Comparison of ENCODE assay signal across 10 cellular contexts in genomic region chr2:37827911-37828411, GRCh38.
DNase-seq lines count a peak whose midpoint lies in the region; ATAC-seq, FAIRE-seq and TF ChIP-seq lines count a peak whose summit lies in the region.
"Had no signal": no experiment of that assay in that cellular context is flagged by ENCODE, and none has a peak within 500 bp of the region (broad histone marks: within the 10 kb centered on the region; RNA-seq: fewer than 3 reads in every experiment).

No MANE protein-coding gene starts in this region.

- H3K9ac ChIP-seq in IMR-90 (ENCODE audit: low read depth, low read length) (0 out of 2 replicates have a peak overlapping the region, but pooled peaks have one; percentile 2), astrocyte (ENCODE audit: low read length) (peak overlapping the region; percentile 60)

- H3K9me1 ChIP-seq in IMR-90 (ENCODE audit: insufficient read depth, low read length), result peaks cover 18% of the 10 kb centered on the region

- peak overlapping the region; percentile 89 for H3K27ac Mint-ChIP-seq in astrocyte (ENCODE audit: unreplicated experiment)

- H3K9me3 Mint-ChIP-seq in astrocyte (ENCODE audit: unreplicated experiment), result no peaks in the 10 kb centered on the region

- peak; percentile 69 for FAIRE-seq in astrocyte (lab: Jason Lieb, UNC)
- no peak for FAIRE-seq in D721Med (lab: Jason Lieb, UNC)
- FAIRE-seq: G401.6 had no signal

- no peak for TF ChIP-seq POLR2A in IMR-90 (IDR thresholded peaks at IDR 0.05; ENCODE audit: low read depth, low read length)

- H3K9me3 ChIP-seq in IMR-90 (ENCODE audit: control insufficient read depth, insufficient read depth, low read length), result no peaks in the 10 kb centered on the region
- H3K9me3 ChIP-seq in astrocyte (ENCODE audit: insufficient read depth, low read depth, low read length), result no peaks in the 10 kb centered on the region

- peak; percentile 60 for DNase-seq in AG20443 (ENCODE audit: low spot score)
- peak; percentile 89 for DNase-seq in IMR-90
- DNase-seq in astrocyte (ENCODE audit: low read depth), result peak; percentile 87
- DNase-seq in left kidney (ENCODE audit: low read depth, low spot score), result peak; percentile 83
- DNase-seq in iPS-NIHi11 (ENCODE audit: low spot score), result no peak
- DNase-seq in D721Med (ENCODE audit: insufficient read length, low spot score), result no peak
- no peak for DNase-seq in superior temporal gyrus (ENCODE audit: extremely low spot score)
- no peak for DNase-seq in OCI-M1 (lab: John Stamatoyannopoulos, UW)
- DNase-seq: activated gamma-delta T cell had no signal

- H4K5ac ChIP-seq in IMR-90 (ENCODE audit: low read depth, low read length), result peak overlapping the region; percentile 86

- peak overlapping the region; percentile 7 for H3K4me3 Mint-ChIP-seq in astrocyte (ENCODE audit: unreplicated experiment)

- WGBS in IMR-90 (ENCODE audit: extremely low coverage in 2 of 2, insufficient read length in 1 of 2), 2 experiments, result no CpG with 5 or more reads among the region's 5 CpGs

- peak overlapping the region; percentile 91 for H2BK20ac ChIP-seq in IMR-90 (ENCODE audit: low read depth, low read length)

- peak overlapping the region; percentile 67 for H2AK9ac ChIP-seq in IMR-90 (replicated peaks; ENCODE audit: low read depth, low read length, poor library complexity)

- H2BK5ac ChIP-seq in IMR-90 (ENCODE audit: low read depth, low read length, poor library complexity, severe bottlenecking), result peak overlapping the region; percentile 97

- peaks cover 0 to 29% of the 10 kb centered on the region in 2 experiments; a peak in 2 of 4 replicates for H3K79me1 ChIP-seq in IMR-90 (ENCODE audit: low read depth in 1 of 2, low read length in 2 of 2)

- ATAC-seq in IMR-90 (ENCODE audit: low read depth), result peak; percentile 59

- peak overlapping the region; percentile 96 for H2BK120ac ChIP-seq in IMR-90 (ENCODE audit: low read depth, low read length)

- peaks cover 29% of the 10 kb centered on the region for H3K4me1 ChIP-seq in IMR-90 (ENCODE audit: control insufficient read depth, insufficient read depth, low read length)
- peaks cover 26% of the 10 kb centered on the region for H3K4me1 ChIP-seq in astrocyte (ENCODE audit: insufficient read depth, low read length)

- H3K4me3 ChIP-seq in IMR-90 (ENCODE audit: insufficient read depth, low read depth, low read length) (no peak overlapping the region), astrocyte (ENCODE audit: insufficient read depth, low read depth, low read length) (no peak overlapping the region)

- H3K79me2 ChIP-seq in astrocyte (ENCODE audit: insufficient read depth, low read length), result no peaks in the 10 kb centered on the region

- intact Hi-C loops in IMR-90 (cut with micrococcal nuclease), result loop anchor here (2.0 kb wide), 3 partner anchors 25 to 59 kb away; no protein-coding TSS in a partner anchor

- peak overlapping the region; percentile 94 for H4K91ac ChIP-seq in IMR-90 (ENCODE audit: insufficient read depth, low read depth, low read length)

- POLR2A ChIA-PET in IMR-90 (lab: Charles Lee; ENCODE audit: unreplicated experiment), result no interaction called here

- H3K27ac ChIP-seq in IMR-90 (ENCODE audit: insufficient read depth, low read length) (peak overlapping the region; percentile 79), astrocyte (ENCODE audit: low read depth, low read length) (peak overlapping the region; percentile 89)

- peak overlapping the region; percentile 33 to 85 for H4K8ac ChIP-seq in IMR-90 (ENCODE audit: low read depth in 2 of 2, low read length in 2 of 2)

- BruUV-seq in IMR-90 (replicated peaks; lab: Mats Ljungman, UMichigan), result no TSS peak

- CTCF ChIA-PET in IMR-90 (lab: Yijun Ruan, JAX), result interaction anchor here (0.8 kb wide), 1 partner anchor 421 kb away, joined by 6 read pairs; no protein-coding TSS in a partner anchor

- TF ChIP-seq CTCF in IMR-90 (conservative IDR thresholded peaks at IDR 0.05; ENCODE audit: low read depth, low read length) (no peak), astrocyte (IDR thresholded peaks at IDR 0.05; ENCODE audit: insufficient read depth, low read depth, low read length) (no peak), D721Med (IDR thresholded peaks at IDR 0.05; ENCODE audit: insufficient read depth, missing control alignments) (no peak)

- peak overlapping the region; percentile 80 for H3K14ac ChIP-seq in IMR-90 (replicated peaks; ENCODE audit: low read depth, low read length)

- TF ChIP-seq RAD21 in IMR-90 (IDR thresholded peaks at IDR 0.05; ENCODE audit: low read length), result no peak

- H2AK5ac ChIP-seq in IMR-90 (ENCODE audit: low read depth, low read length), result peak overlapping the region; percentile 64

- dilution Hi-C loops in IMR-90 (cut with HindIII; ENCODE audit: low sequenced_read_pairs, unreplicated experiment), result no loop called here

- H3K4me2 ChIP-seq in IMR-90 (ENCODE audit: low read depth, low read length) (peak overlapping the region; percentile 30), astrocyte (ENCODE audit: low read length) (peak overlapping the region; percentile 57)

- no peaks in the 10 kb centered on the region for H3K27me3 Mint-ChIP-seq in astrocyte (ENCODE audit: low read depth, unreplicated experiment)

- peaks cover 33% of the 10 kb centered on the region for H3K4me1 Mint-ChIP-seq in astrocyte (ENCODE audit: low read depth, unreplicated experiment)

- no peaks in the 10 kb centered on the region for H3K27me3 ChIP-seq in IMR-90 (ENCODE audit: control insufficient read depth, insufficient read depth, low read length)
- H3K27me3 ChIP-seq in astrocyte (ENCODE audit: insufficient read depth, low read length), result no peaks in the 10 kb centered on the region

- H2AFZ ChIP-seq in IMR-90 (replicated peaks; ENCODE audit: low read length, poor library complexity), result no peak overlapping the region
- no peak overlapping the region for H2AFZ ChIP-seq in astrocyte (ENCODE audit: low read depth, low read length)

- peaks cover 1% of the 10 kb centered on the region for H3K36me3 Mint-ChIP-seq in astrocyte (ENCODE audit: low read depth, unreplicated experiment)

- in situ Hi-C loops in IMR-90 (cut with MboI; ENCODE audit: low sequenced_read_pairs), result loop anchor here (5.0 kb wide), 1 partner anchor 156 kb away; the partner anchor contains the start of gene CDC42EP3

- peak overlapping the region; percentile 86 for H3K4ac ChIP-seq in IMR-90 (ENCODE audit: low read depth, low read length)

- peak overlapping the region; percentile 86 for H2BK15ac ChIP-seq in IMR-90 (ENCODE audit: low read depth, low read length)

- peak overlapping the region; percentile 91 for H3K23ac ChIP-seq in IMR-90 (ENCODE audit: low read depth, low read length)

- H4K20me1 ChIP-seq in IMR-90 (ENCODE audit: insufficient read depth, low read length) (no peaks in the 10 kb centered on the region), astrocyte (ENCODE audit: insufficient read depth, low read length) (no peaks in the 10 kb centered on the region)

- H3K36me3 ChIP-seq in IMR-90 (ENCODE audit: control insufficient read depth, insufficient read depth, low read length) (no peaks in the 10 kb centered on the region), astrocyte (ENCODE audit: insufficient read depth, low read length) (no peaks in the 10 kb centered on the region)

- H3K18ac ChIP-seq in IMR-90 (ENCODE audit: low read depth, low read length), result peak overlapping the region; percentile 95

- peak overlapping the region; percentile 74; the same call in 1 of the 2 replicates for H3K56ac ChIP-seq in IMR-90 (ENCODE audit: extremely low read depth, insufficient read depth, low read length)

TF ChIP-seq in IMR-90, 13 proteins besides CTCF, POLR2A, EP300 and RAD21:
- TF ChIP-seq ELK1 (IDR thresholded peaks at IDR 0.05; ENCODE audit: borderline replicate concordance, low read depth, low read length) (no peak), BHLHE40 (IDR thresholded peaks at IDR 0.05; ENCODE audit: low read depth, low read length) (peak; percentile 96), RCOR1 (IDR thresholded peaks at IDR 0.05; ENCODE audit: insufficient replicate concordance, low read length) (peak; percentile 24), CEBPB (IDR thresholded peaks at IDR 0.05; ENCODE audit: low read depth, low read length) (peak; percentile 4; the same call in 1 of the 2 replicates), RFX5 (IDR thresholded peaks at IDR 0.05; ENCODE audit: low read depth, low read length) (no peak), MAZ (IDR thresholded peaks at IDR 0.05; ENCODE audit: borderline replicate concordance, low read depth, low read length) (no peak), NFE2L2 (IDR thresholded peaks at IDR 0.05; ENCODE audit: low read depth, low read length) (no peak), SMC3 (IDR thresholded peaks at IDR 0.05; ENCODE audit: low read depth, low read length) (no peak), MAFK (IDR thresholded peaks at IDR 0.05; ENCODE audit: low read depth, low read length) (no peak), USF2 (IDR thresholded peaks at IDR 0.05; ENCODE audit: low read depth, low read length) (peak; percentile 92), CHD1 (IDR thresholded peaks at IDR 0.05; ENCODE audit: low read depth, low read length) (no peak), MXI1 (IDR thresholded peaks at IDR 0.05; ENCODE audit: borderline replicate concordance, low read depth, low read length) (no peak)
TF ChIP-seq in IMR-90: peak in this region for 4.

Comparison
In these comparisons a context has a peak if more than half of its experiments do, and no peak if none do; other contexts are left out.
1. DNase-seq: peak in AG20443 (single experiment), IMR-90 (single experiment), astrocyte (single experiment) and left kidney (single experiment); none in iPS-NIHi11 (single experiment), D721Med (single experiment), superior temporal gyrus (single experiment) and OCI-M1 (single experiment).